ENCODE assay signal across 8 cellular contexts in the genomic region with DNA sequence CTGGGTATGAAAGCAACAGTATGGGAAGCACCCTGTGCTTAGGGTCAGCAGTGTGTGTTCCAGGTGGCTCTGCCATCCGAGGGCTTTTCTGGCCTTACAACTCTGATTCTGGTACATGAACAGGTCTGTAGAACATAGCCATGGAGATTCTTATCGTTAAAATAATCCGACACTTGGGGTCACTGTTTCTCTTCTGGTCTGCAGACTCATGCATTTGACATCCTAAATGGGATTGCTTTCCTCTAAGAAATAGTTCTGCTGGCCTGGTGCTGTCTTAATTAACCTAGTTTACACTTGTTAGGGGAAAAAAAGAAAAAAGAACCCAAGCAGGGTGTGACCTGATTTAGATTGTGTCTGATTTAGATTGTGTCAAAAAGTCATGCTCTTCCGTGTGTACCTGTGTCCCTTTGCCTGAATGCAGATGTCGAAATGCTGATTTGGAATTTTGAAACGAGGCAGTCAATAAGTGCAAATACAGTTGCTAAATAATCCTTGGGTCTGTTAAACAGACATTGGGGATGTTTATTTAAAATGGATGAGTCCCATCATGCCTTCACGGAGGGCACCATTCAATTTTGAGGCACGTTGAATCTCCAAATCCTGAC. TPM values are rescaled to one million over a fixed set of nuclear protein-coding genes. Genes with fewer than 3 reads are reported as not detected.
A peak's percentile ranks its signal among the peaks of the same experiment; 100 is the strongest.
DNase-seq lines count a peak whose midpoint lies in the region; ATAC-seq and TF ChIP-seq lines count a peak whose summit lies in the region.

No MANE protein-coding gene starts in this region.

- TF ChIP-seq POLR2A in suprapubic skin (IDR thresholded peaks at IDR 0.05), result no peak

- no peaks in the 10 kb centered on the region for H3K27me3 Mint-ChIP-seq in activated CD8-positive, alpha-beta T cell treated with anti-CD3 and anti-CD28 coated beads, Interleukin-2, amount 10 ng/mL, durations not matched to agents 7 days and 5 days (ENCODE audit: low read depth)

- POLR2A ChIA-PET in activated CD8-positive, alpha-beta T cell treated with anti-CD3 and anti-CD28 coated beads, Interleukin-2, amount 10 ng/mL, durations not matched to agents 7 days and 5 days (lab: Charles Lee), result no interaction called here

- no peak for ATAC-seq in heart right ventricle
- ATAC-seq in activated CD8-positive, alpha-beta T cell treated with anti-CD3 and anti-CD28 coated beads, Interleukin-2, amount 10 ng/mL, durations not matched to agents 7 days and 5 days, result peak; percentile 76
- ATAC-seq in GM18517 (IDR thresholded peaks at IDR 0.05; ENCODE audit: unreplicated experiment), result no peak

- intact Hi-C loops in heart right ventricle (cut with DNase I), result loop anchor here in 4 of 10 donors (10.0 kb wide), 2 partner anchors 528 to 568 kb away; no protein-coding TSS in a partner anchor

- H3K4me3 Mint-ChIP-seq in activated CD8-positive, alpha-beta T cell treated with anti-CD3 and anti-CD28 coated beads, Interleukin-2, amount 10 ng/mL, durations not matched to agents 7 days and 5 days, result no peak overlapping the region

- WGBS in heart right ventricle, 2 donors, result 44 to 49% methylated on average over 8 of the region's 8 CpGs
- 33% methylated on average over 8 of the region's 8 CpGs for WGBS in suprapubic skin

- peaks cover 0 to 50% (median 42%) of the 10 kb centered on the region in 7 donors for H3K27me3 ChIP-seq in heart right ventricle
- H3K27me3 ChIP-seq in right atrium auricular region, result no peaks in the 10 kb centered on the region
- no peaks in the 10 kb centered on the region for H3K27me3 ChIP-seq in suprapubic skin

- no peak overlapping the region for H3K27ac ChIP-seq in heart right ventricle
- H3K27ac ChIP-seq in right atrium auricular region, result no peak overlapping the region
- no peak overlapping the region for H3K27ac ChIP-seq in suprapubic skin

- no peaks in the 10 kb centered on the region for H3K9me3 Mint-ChIP-seq in activated CD8-positive, alpha-beta T cell treated with anti-CD3 and anti-CD28 coated beads, Interleukin-2, amount 10 ng/mL, durations not matched to agents 7 days and 5 days (ENCODE audit: insufficient read depth)

- TF ChIP-seq CTCF in heart right ventricle (IDR thresholded peaks at IDR 0.05) (peak in 6 of 9 donors; percentile 17 to 48 (median 38)), right atrium auricular region (IDR thresholded peaks at IDR 0.05) (peak in 1 of 2 donors; percentile 38), suprapubic skin (IDR thresholded peaks at IDR 0.05) (peak; percentile 16 to 25)

- TF ChIP-seq EP300 in suprapubic skin (IDR thresholded peaks at IDR 0.05), result no peak

- no peak for DNase-seq in heart right ventricle
- no peak for DNase-seq in right atrium auricular region (ENCODE audit: low spot score)
- peak; percentile 67 for DNase-seq in NCI-H1092 treated with DMSO at 0.1 percent for 48 hours (lab: John Stamatoyannopoulos, UW)
- peak; percentile 53 for DNase-seq in activated CD8-positive, alpha-beta T cell treated with anti-CD3 and anti-CD28 coated beads, Interleukin-2, amount 10 ng/mL, durations not matched to agents 7 days and 5 days
- DNase-seq in iPS-NIHi11 (ENCODE audit: low spot score), result peak; percentile 39
- no peak for DNase-seq in suprapubic skin (ENCODE audit: low spot score in 2 of 2)
- no peak for DNase-seq in activated CD4-positive, alpha-beta T cell treated with anti-CD3 and anti-CD28 coated beads, Interleukin-2, amount 50 U/mL, for 4 hours

- no peak overlapping the region for H3K4me3 ChIP-seq in heart right ventricle
- H3K4me3 ChIP-seq in right atrium auricular region, result no peak overlapping the region
- H3K4me3 ChIP-seq in suprapubic skin, result no peak overlapping the region

- H3K4me1 Mint-ChIP-seq in activated CD8-positive, alpha-beta T cell treated with anti-CD3 and anti-CD28 coated beads, Interleukin-2, amount 10 ng/mL, durations not matched to agents 7 days and 5 days (ENCODE audit: low read depth), result peaks cover 27% of the 10 kb centered on the region

- CTCF ChIA-PET in activated CD8-positive, alpha-beta T cell treated with anti-CD3 and anti-CD28 coated beads, Interleukin-2, amount 10 ng/mL, durations not matched to agents 7 days and 5 days (lab: Charles Lee), result interaction anchor here (0.7 to 1.6 kb wide), 6 partner anchors 13 to 568 kb away, joined by 3 to 9 read pairs (median 4); no protein-coding TSS in a partner anchor

- peak overlapping the region; percentile 23 for H3K27ac Mint-ChIP-seq in activated CD8-positive, alpha-beta T cell treated with anti-CD3 and anti-CD28 coated beads, Interleukin-2, amount 10 ng/mL, durations not matched to agents 7 days and 5 days

- H3K36me3 Mint-ChIP-seq in activated CD8-positive, alpha-beta T cell treated with anti-CD3 and anti-CD28 coated beads, Interleukin-2, amount 10 ng/mL, durations not matched to agents 7 days and 5 days (ENCODE audit: low read depth), result no peaks in the 10 kb centered on the region

- H3K9me3 ChIP-seq in heart right ventricle (no peaks in the 10 kb centered on the region), right atrium auricular region (no peaks in the 10 kb centered on the region), suprapubic skin (no peaks in the 10 kb centered on the region)

- H3K36me3 ChIP-seq in heart right ventricle (no peaks in the 10 kb centered on the region), right atrium auricular region (no peaks in the 10 kb centered on the region), suprapubic skin (no peaks in the 10 kb centered on the region)

- peaks cover 0 to 17% (median 0%) of the 10 kb centered on the region in 9 donors for H3K4me1 ChIP-seq in heart right ventricle
- H3K4me1 ChIP-seq in right atrium auricular region, result no peaks in the 10 kb centered on the region
- H3K4me1 ChIP-seq in suprapubic skin, result peaks cover 22% of the 10 kb centered on the region

RNA-seq across cellular contexts. Expression of a gene that starts 59.6 kb away (rescaled TPM):
- not detected for total RNA-seq in heart right ventricle
- polyA plus RNA-seq in heart right ventricle, result not detected
- not detected for total RNA-seq in right atrium auricular region
- not detected for total RNA-seq in activated CD8-positive, alpha-beta T cell treated with anti-CD3 and anti-CD28 coated beads, Interleukin-2, amount 10 ng/mL, durations not matched to agents 7 days and 5 days
- total RNA-seq in suprapubic skin, result under 1 TPM in 2 of 4 donors, not detected in 2; 0.34 to 0.72 TPM

Comparison
In these comparisons a context has a peak if more than half of its experiments do, and no peak if none do; other contexts are left out.
1. DNase-seq: peak in NCI-H1092 treated with DMSO at 0.1 percent for 48 hours (single experiment), activated CD8-positive, alpha-beta T cell treated with anti-CD3 and anti-CD28 coated beads, Interleukin-2, amount 10 ng/mL, durations not matched to agents 7 days and 5 days (single experiment) and iPS-NIHi11 (single experiment); none in heart right ventricle (0 of 2), right atrium auricular region (single experiment), suprapubic skin (0 of 2) and activated CD4-positive, alpha-beta T cell treated with anti-CD3 and anti-CD28 coated beads, Interleukin-2, amount 50 U/mL, for 4 hours (0 of 2).